1 cellular context compared by ENCODE assay signal in genomic region chr19:7535035-7535992, GRCh38.
TF ChIP-seq lines count a peak whose summit lies in the region.

Gene PNPLA6, plus strand, starts transcription at chr19:7535717. Its CDS starts 72 bp downstream, at chr19:7535789.

TF ChIP-seq in H1, 55 proteins besides CTCF, POLR2A, EP300 and RAD21 (continued from another document):
- TF ChIP-seq CHD7 (IDR thresholded peaks at IDR 0.05; ENCODE audit: insufficient replicate concordance, low read length) (no peak), E2F6 (IDR thresholded peaks at IDR 0.05) (no peak), PHF8 (conservative IDR thresholded peaks at IDR 0.05; ENCODE audit: low read depth, low read length) (peak; percentile 31), CHD1 (IDR thresholded peaks at IDR 0.05; ENCODE audit: low read depth, low read length) (no peak), USF2 (IDR thresholded peaks at IDR 0.05; ENCODE audit: low read length) (no peak), POLR2AphosphoS5 (IDR thresholded peaks at IDR 0.05; ENCODE audit: low read depth, low read length) (peak; percentile 40), TCF12 (IDR thresholded peaks at IDR 0.05; ENCODE audit: low read depth, low read length) (no peak), MAFK (IDR thresholded peaks at IDR 0.05; ENCODE audit: low read depth, low read length) (no peak), NRF1 (IDR thresholded peaks at IDR 0.05; ENCODE audit: low read depth, low read length) (no peak), YY1 (IDR thresholded peaks at IDR 0.05; ENCODE audit: low read depth, low read length) (0 out of 2 replicates have a peak, but pooled peaks have one; percentile 9), ZNF274 (IDR thresholded peaks at IDR 0.05; ENCODE audit: borderline replicate concordance, extremely low read depth, low read length) (no peak), ATF3 (IDR thresholded peaks at IDR 0.05; ENCODE audit: insufficient read depth, low read depth, low read length) (peak; percentile 73; the same call in 1 of the 2 replicates), BCL11A (IDR thresholded peaks at IDR 0.05; ENCODE audit: low read depth in 2 of 2, low read length in 2 of 2) (no peak), CTBP2 (IDR thresholded peaks at IDR 0.05; ENCODE audit: borderline replicate concordance, insufficient read depth, insufficient read length, low read length) (no peak), NANOG (IDR thresholded peaks at IDR 0.05; ENCODE audit: insufficient read depth, low read depth, low read length, poor library complexity, severe bottlenecking) (no peak), HDAC2 (IDR thresholded peaks at IDR 0.05; ENCODE audit: borderline replicate concordance in 1 of 2, low read depth in 2 of 2, low read length in 2 of 2) (peak in 1 of 2 experiments; percentile 91; a peak in 1 of 4 replicates), TAF7 (optimal IDR thresholded peaks at IDR 0.05; ENCODE audit: borderline replicate concordance, low read depth, low read length) (peak; percentile 38), BRCA1 (IDR thresholded peaks at IDR 0.05; ENCODE audit: low read depth, low read length) (no peak), TBP (IDR thresholded peaks at IDR 0.05; ENCODE audit: low read depth, low read length) (peak; percentile 35), TAF1 (IDR thresholded peaks at IDR 0.05; ENCODE audit: low read depth, low read length) (peak; percentile 65), RXRA (IDR thresholded peaks at IDR 0.05; ENCODE audit: insufficient read depth, low read depth, low read length) (no peak), ATF2 (IDR thresholded peaks at IDR 0.05; ENCODE audit: low read length) (no peak), CBX5 (IDR thresholded peaks at IDR 0.05; ENCODE audit: low read depth, low read length) (no peak), HDAC6 (IDR thresholded peaks at IDR 0.05; ENCODE audit: low read depth, low read length) (no peak), BACH1 (IDR thresholded peaks at IDR 0.05; ENCODE audit: low read length) (no peak), GABPA (IDR thresholded peaks at IDR 0.05; ENCODE audit: borderline replicate concordance, insufficient read depth, low read length) (no peak), POU5F1 (IDR thresholded peaks at IDR 0.05; ENCODE audit: low read depth, low read length) (no peak), SP4 (IDR thresholded peaks at IDR 0.05; ENCODE audit: low read length) (no peak), KDM5A (IDR thresholded peaks at IDR 0.05; ENCODE audit: low read length) (no peak), JUND (IDR thresholded peaks at IDR 0.05; ENCODE audit: low read length) (no peak), KDM4A (IDR thresholded peaks at IDR 0.05; ENCODE audit: low read depth, low read length, severe bottlenecking) (peak; percentile 82), CREB1 (IDR thresholded peaks at IDR 0.05) (peak; percentile 97), SRF (IDR thresholded peaks at IDR 0.05; ENCODE audit: low read depth, low read length) (no peak), SUZ12 (IDR thresholded peaks at IDR 0.05; ENCODE audit: low read length) (no peak), EZH2 (IDR thresholded peaks at IDR 0.05; ENCODE audit: low read depth, low read length, severe bottlenecking) (no peak), RFX5 (IDR thresholded peaks at IDR 0.05; ENCODE audit: borderline replicate concordance, low read depth, low read length) (no peak), CBX8 (IDR thresholded peaks at IDR 0.05; ENCODE audit: borderline replicate concordance, low read depth, low read length) (no peak), RNF2 (IDR thresholded peaks at IDR 0.05; ENCODE audit: borderline replicate concordance, low read depth, low read length, missing control alignments, poor library complexity, severe bottlenecking) (no peak), SAP30 (IDR thresholded peaks at IDR 0.05; ENCODE audit: insufficient read depth, insufficient replicate concordance, low read length) (peak; percentile 22), CHD2 (IDR thresholded peaks at IDR 0.05; ENCODE audit: low read length) (peak; percentile 30; the same call in 1 of the 2 replicates), SIX5 (IDR thresholded peaks at IDR 0.05; ENCODE audit: low read depth, low read length) (peak; percentile 95), SIN3A (conservative IDR thresholded peaks at IDR 0.05 in 1 of 2, IDR thresholded peaks at IDR 0.05 in 1 of 2; ENCODE audit: low read depth in 1 of 2, low read length in 2 of 2) (peak in 1 of 2 experiments; percentile 19; a peak in 2 of 4 replicates), GTF2F1 (IDR thresholded peaks at IDR 0.05; ENCODE audit: borderline replicate concordance, low read depth, low read length) (no peak), ASH2L (IDR thresholded peaks at IDR 0.05; ENCODE audit: low read length) (no peak), EGR1 (IDR thresholded peaks at IDR 0.05; ENCODE audit: borderline replicate concordance, low read depth, low read length) (no peak), SIRT6 (IDR thresholded peaks at IDR 0.05; ENCODE audit: low read length) (no peak), TEAD4 (IDR thresholded peaks at IDR 0.05; ENCODE audit: low read depth, low read length) (0 out of 2 replicates have a peak, but pooled peaks have one; percentile 42)
- TF ChIP-seq, protein P1, sequence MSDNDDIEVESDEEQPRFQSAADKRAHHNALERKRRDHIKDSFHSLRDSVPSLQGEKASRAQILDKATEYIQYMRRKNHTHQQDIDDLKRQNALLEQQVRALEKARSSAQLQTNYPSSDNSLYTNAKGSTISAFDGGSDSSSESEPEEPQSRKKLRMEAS (IDR thresholded peaks at IDR 0.05): peak; percentile 29; the same call in 1 of the 2 replicates
